ENCODE assay signal across 13 cellular contexts in the genomic region with DNA sequence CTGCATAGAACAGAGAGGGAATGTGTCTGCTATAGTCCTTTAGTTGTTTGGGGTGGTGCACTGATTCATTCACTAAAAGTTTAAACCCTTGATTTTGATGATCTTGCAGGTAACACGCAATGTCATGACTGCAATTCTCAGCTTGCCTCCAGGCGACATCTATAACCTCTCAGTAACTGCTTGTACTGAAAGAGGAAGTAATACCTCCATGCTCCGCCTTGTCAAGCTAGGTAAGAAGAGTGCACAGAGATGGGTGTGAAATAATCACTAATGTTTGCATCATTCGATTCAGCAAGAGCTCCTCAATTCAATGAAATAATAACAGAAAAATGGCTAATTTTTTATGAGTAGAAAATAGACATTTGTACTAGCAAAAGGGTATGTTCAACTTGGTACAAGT.
A peak's percentile ranks its signal among the peaks of the same experiment; 100 is the strongest.
DNase-seq lines count a peak whose midpoint lies in the region; ATAC-seq and TF ChIP-seq lines count a peak whose summit lies in the region.
"Had no signal": no experiment of that assay in that cellular context is flagged by ENCODE, and none has a peak within 500 bp of the region (broad histone marks: within the 10 kb centered on the region; RNA-seq: fewer than 3 reads in every experiment).

No MANE protein-coding gene starts in this region.

- H3K9me2 ChIP-seq in GM23338 (ENCODE audit: insufficient read depth) = no peaks in the 10 kb centered on the region

- no peak for TF ChIP-seq CTCF in GM23338 (conservative IDR thresholded peaks at IDR 0.05; ENCODE audit: low read depth in 2 of 2)
- no peak for TF ChIP-seq CTCF in nephron progenitor cell (IDR thresholded peaks at IDR 0.05)

- no peak overlapping the region for H3K27ac Mint-ChIP-seq in GM23338
- H3K27ac Mint-ChIP-seq in nephron progenitor cell = no peak overlapping the region
- H3K27ac Mint-ChIP-seq: activated CD4-positive, alpha-beta T cell treated with anti-CD3 and anti-CD28 coated beads, Interleukin-2, amount 10 ng/mL, durations not matched to agents 24 days and 14 days had no signal

- no peaks in the 10 kb centered on the region for H3K79me2 ChIP-seq in GM23338 (replicated peaks; ENCODE audit: insufficient read depth)

- no peaks in the 10 kb centered on the region for H3K27me3 ChIP-seq in GM23338 (ENCODE audit: insufficient read depth)

- no peaks in the 10 kb centered on the region for H3K36me3 ChIP-seq in GM23338 (ENCODE audit: insufficient read depth)
- H3K36me3 ChIP-seq: upper lobe of right lung had no signal

- H3K27me3 Mint-ChIP-seq in GM23338 (ENCODE audit: insufficient read depth, low read depth, poor library complexity) (no peaks in the 10 kb centered on the region), nephron progenitor cell (ENCODE audit: low read depth, poor library complexity) (peaks cover 3% of the 10 kb centered on the region)

- H3K4me3 ChIP-seq in GM23338 = no peak overlapping the region
- H3K4me3 ChIP-seq: upper lobe of right lung had no signal

- no peak overlapping the region for H3K4me2 ChIP-seq in GM23338

- DNase-seq in GM23338 (ENCODE audit: low spot score) (peak; percentile 17), epithelial cell of prostate (ENCODE audit: low read depth, low spot score) (peak; percentile 36), Right ventricle myocardium inferior (ENCODE audit: missing footprints) (no peak), nephron progenitor cell (no peak), amniotic stem cell (lab: John Stamatoyannopoulos, UW) (no peak)
- DNase-seq in activated CD8-positive, alpha-beta memory T cell treated with anti-CD3 and anti-CD28 coated beads, Interleukin-2, amount 50 U/mL, for 4 hours = no peak
- DNase-seq: activated CD4-positive, alpha-beta T cell treated with anti-CD3 and anti-CD28 coated beads, Interleukin-2, amount 10 ng/mL, durations not matched to agents 24 days and 14 days; kidney glomerular epithelial cell; NCI-H2029; small intestine; upper lobe of right lung had no signal

- peaks cover 13% of the 10 kb centered on the region for H3K4me1 Mint-ChIP-seq in GM23338
- peaks cover 7% of the 10 kb centered on the region for H3K4me1 Mint-ChIP-seq in nephron progenitor cell

- H2AFZ ChIP-seq in GM23338 = no peak overlapping the region

- no peaks in the 10 kb centered on the region for H4K20me1 ChIP-seq in GM23338 (replicated peaks; ENCODE audit: insufficient read depth)

- no peak overlapping the region for H3K4me3 Mint-ChIP-seq in GM23338
- H3K4me3 Mint-ChIP-seq in nephron progenitor cell = no peak overlapping the region
- H3K4me3 Mint-ChIP-seq: activated CD4-positive, alpha-beta T cell treated with anti-CD3 and anti-CD28 coated beads, Interleukin-2, amount 10 ng/mL, durations not matched to agents 24 days and 14 days had no signal

- ATAC-seq in GM18868 (IDR thresholded peaks at IDR 0.05; ENCODE audit: unreplicated experiment) = peak; percentile 99
- ATAC-seq in GM23338 = no peak
- peak; percentile 99 for ATAC-seq in HG03558 (IDR thresholded peaks at IDR 0.05; ENCODE audit: extremely low read depth, unreplicated experiment)
- no peak for ATAC-seq in Right ventricle myocardium inferior
- ATAC-seq: upper lobe of right lung had no signal

- H3K9me3 Mint-ChIP-seq in GM23338 (no peaks in the 10 kb centered on the region), nephron progenitor cell (peaks cover 19% of the 10 kb centered on the region)
- H3K9me3 Mint-ChIP-seq: activated CD4-positive, alpha-beta T cell treated with anti-CD3 and anti-CD28 coated beads, Interleukin-2, amount 10 ng/mL, durations not matched to agents 24 days and 14 days had no signal

- no peaks in the 10 kb centered on the region for H3K4me1 ChIP-seq in GM23338 (ENCODE audit: insufficient read depth)
- H3K4me1 ChIP-seq: upper lobe of right lung had no signal

- intact Hi-C loops in Right ventricle myocardium inferior (cut with DNase I) = no loop called here

- H3K36me3 Mint-ChIP-seq in GM23338 (ENCODE audit: low read depth) (no peaks in the 10 kb centered on the region), nephron progenitor cell (ENCODE audit: low read depth) (peaks cover 7% of the 10 kb centered on the region)

- no peak overlapping the region for H3K27ac ChIP-seq in GM23338 (ENCODE audit: low read depth)
- H3K27ac ChIP-seq in epithelial cell of prostate = peak overlapping the region; percentile 73
- H3K27ac ChIP-seq: upper lobe of right lung had no signal

- H3F3A ChIP-seq in GM23338 (replicated peaks; ENCODE audit: low read depth) = no peaks in the 10 kb centered on the region

TF ChIP-seq in GM23338, 12 proteins besides CTCF, POLR2A, EP300 and RAD21:
- TF ChIP-seq, protein P1, sequence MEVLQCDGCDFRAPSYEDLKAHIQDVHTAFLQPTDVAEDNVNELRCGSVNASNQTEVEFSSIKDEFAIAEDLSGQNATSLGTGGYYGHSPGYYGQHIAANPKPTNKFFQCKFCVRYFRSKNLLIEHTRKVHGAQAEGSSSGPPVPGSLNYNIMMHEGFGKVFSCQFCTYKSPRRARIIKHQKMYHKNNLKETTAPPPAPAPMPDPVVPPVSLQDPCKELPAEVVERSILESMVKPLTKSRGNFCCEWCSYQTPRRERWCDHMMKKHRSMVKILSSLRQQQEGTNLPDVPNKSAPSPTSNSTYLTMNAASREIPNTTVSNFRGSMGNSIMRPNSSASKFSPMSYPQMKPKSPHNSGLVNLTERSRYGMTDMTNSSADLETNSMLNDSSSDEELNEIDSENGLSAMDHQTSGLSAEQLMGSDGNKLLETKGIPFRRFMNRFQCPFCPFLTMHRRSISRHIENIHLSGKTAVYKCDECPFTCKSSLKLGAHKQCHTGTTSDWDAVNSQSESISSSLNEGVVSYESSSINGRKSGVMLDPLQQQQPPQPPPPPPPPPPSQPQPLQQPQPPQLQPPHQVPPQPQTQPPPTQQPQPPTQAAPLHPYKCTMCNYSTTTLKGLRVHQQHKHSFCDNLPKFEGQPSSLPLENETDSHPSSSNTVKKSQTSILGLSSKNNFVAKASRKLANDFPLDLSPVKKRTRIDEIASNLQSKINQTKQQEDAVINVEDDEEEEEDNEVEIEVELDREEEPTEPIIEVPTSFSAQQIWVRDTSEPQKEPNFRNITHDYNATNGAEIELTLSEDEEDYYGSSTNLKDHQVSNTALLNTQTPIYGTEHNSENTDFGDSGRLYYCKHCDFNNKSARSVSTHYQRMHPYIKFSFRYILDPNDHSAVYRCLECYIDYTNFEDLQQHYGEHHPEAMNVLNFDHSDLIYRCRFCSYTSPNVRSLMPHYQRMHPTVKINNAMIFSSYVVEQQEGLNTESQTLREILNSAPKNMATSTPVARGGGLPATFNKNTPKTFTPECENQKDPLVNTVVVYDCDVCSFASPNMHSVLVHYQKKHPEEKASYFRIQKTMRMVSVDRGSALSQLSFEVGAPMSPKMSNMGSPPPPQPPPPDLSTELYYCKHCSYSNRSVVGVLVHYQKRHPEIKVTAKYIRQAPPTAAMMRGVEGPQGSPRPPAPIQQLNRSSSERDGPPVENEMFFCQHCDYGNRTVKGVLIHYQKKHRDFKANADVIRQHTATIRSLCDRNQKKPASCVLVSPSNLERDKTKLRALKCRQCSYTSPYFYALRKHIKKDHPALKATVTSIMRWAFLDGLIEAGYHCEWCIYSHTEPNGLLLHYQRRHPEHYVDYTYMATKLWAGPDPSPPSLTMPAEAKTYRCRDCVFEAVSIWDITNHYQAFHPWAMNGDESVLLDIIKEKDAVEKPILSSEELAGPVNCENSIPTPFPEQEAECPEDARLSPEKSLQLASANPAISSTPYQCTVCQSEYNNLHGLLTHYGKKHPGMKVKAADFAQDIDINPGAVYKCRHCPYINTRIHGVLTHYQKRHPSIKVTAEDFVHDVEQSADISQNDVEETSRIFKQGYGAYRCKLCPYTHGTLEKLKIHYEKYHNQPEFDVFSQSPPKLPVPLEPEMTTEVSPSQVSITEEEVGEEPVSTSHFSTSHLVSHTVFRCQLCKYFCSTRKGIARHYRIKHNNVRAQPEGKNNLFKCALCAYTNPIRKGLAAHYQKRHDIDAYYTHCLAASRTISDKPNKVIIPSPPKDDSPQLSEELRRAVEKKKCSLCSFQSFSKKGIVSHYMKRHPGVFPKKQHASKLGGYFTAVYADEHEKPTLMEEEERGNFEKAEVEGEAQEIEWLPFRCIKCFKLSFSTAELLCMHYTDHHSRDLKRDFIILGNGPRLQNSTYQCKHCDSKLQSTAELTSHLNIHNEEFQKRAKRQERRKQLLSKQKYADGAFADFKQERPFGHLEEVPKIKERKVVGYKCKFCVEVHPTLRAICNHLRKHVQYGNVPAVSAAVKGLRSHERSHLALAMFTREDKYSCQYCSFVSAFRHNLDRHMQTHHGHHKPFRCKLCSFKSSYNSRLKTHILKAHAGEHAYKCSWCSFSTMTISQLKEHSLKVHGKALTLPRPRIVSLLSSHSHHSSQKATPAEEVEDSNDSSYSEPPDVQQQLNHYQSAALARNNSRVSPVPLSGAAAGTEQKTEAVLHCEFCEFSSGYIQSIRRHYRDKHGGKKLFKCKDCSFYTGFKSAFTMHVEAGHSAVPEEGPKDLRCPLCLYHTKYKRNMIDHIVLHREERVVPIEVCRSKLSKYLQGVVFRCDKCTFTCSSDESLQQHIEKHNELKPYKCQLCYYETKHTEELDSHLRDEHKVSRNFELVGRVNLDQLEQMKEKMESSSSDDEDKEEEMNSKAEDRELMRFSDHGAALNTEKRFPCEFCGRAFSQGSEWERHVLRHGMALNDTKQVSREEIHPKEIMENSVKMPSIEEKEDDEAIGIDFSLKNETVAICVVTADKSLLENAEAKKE (CRISPR knock-in tag; IDR thresholded peaks at IDR 0.05) = no peak
- TF ChIP-seq STAT1 (IDR thresholded peaks at IDR 0.05; ENCODE audit: unreplicated experiment) (no peak), ZNF114 (CRISPR knock-in tag; IDR thresholded peaks at IDR 0.05) (no peak), ZNF331 (CRISPR knock-in tag; IDR thresholded peaks at IDR 0.05; ENCODE audit: low read depth) (no peak), POLR2AphosphoS5 (IDR thresholded peaks at IDR 0.05; ENCODE audit: low read depth) (no peak), EZH2phosphoT487 (IDR thresholded peaks at IDR 0.05; ENCODE audit: unreplicated experiment) (no peak), CREB1 (CRISPR knock-in tag; IDR thresholded peaks at IDR 0.05; ENCODE audit: low read depth) (no peak), NANOG (IDR thresholded peaks at IDR 0.05; ENCODE audit: borderline replicate concordance) (no peak)
- TF ChIP-seq, protein P2, sequence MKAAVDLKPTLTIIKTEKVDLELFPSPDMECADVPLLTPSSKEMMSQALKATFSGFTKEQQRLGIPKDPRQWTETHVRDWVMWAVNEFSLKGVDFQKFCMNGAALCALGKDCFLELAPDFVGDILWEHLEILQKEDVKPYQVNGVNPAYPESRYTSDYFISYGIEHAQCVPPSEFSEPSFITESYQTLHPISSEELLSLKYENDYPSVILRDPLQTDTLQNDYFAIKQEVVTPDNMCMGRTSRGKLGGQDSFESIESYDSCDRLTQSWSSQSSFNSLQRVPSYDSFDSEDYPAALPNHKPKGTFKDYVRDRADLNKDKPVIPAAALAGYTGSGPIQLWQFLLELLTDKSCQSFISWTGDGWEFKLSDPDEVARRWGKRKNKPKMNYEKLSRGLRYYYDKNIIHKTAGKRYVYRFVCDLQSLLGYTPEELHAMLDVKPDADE (IDR thresholded peaks at IDR 0.05) = no peak

Comparison
In these comparisons a context has a peak if more than half of its experiments do, and no peak if none do; other contexts are left out.
1. ATAC-seq: peak in GM18868 (single experiment) and HG03558 (single experiment); none in GM23338 (single experiment) and Right ventricle myocardium inferior (single experiment).
2. DNase-seq: peak in GM23338 (single experiment) and epithelial cell of prostate (single experiment); none in Right ventricle myocardium inferior (single experiment), nephron progenitor cell (single experiment), activated CD8-positive, alpha-beta memory T cell treated with anti-CD3 and anti-CD28 coated beads, Interleukin-2, amount 50 U/mL, for 4 hours (single experiment) and amniotic stem cell (single experiment).